8 cellular contexts compared by ENCODE assay signal in genomic region chr4:140372607-140373327, GRCh38. TPM values are rescaled to one million over a fixed set of nuclear protein-coding genes. Genes with fewer than 3 reads are reported as not detected.
DNase-seq lines count a peak whose midpoint lies in the region; ATAC-seq and TF ChIP-seq lines count a peak whose summit lies in the region.

No MANE protein-coding gene starts in this region.

- H3K36me3 ChIP-seq in GM23338 (ENCODE audit: insufficient read depth) (no peaks in the 10 kb centered on the region), WERI-Rb-1 (peaks cover 6% of the 10 kb centered on the region; the same call in 1 of the 2 replicates), endodermal cell (ENCODE audit: control insufficient read depth, insufficient read depth, low read length) (no peaks in the 10 kb centered on the region)

- H2AFZ ChIP-seq in GM23338 = peak overlapping the region; percentile 74

- H3K27me3 ChIP-seq in GM23338 (ENCODE audit: insufficient read depth) (no peaks in the 10 kb centered on the region), WERI-Rb-1 (ENCODE audit: insufficient read depth, low read depth, severe bottlenecking) (no peaks in the 10 kb centered on the region), endodermal cell (ENCODE audit: control insufficient read depth, insufficient read depth, low read length, poor library complexity, severe bottlenecking) (no peaks in the 10 kb centered on the region)

- H3K4me3 Mint-ChIP-seq in GM23338 (no peak overlapping the region), endodermal cell (no peak overlapping the region), natural killer cell (no peak overlapping the region)

- H3K9ac ChIP-seq in endodermal cell (ENCODE audit: extremely low read depth, low read length, poor library complexity, severe bottlenecking) = peak overlapping the region; percentile 66

- H3K27ac Mint-ChIP-seq in GM23338 (no peak overlapping the region), endodermal cell (no peak overlapping the region), natural killer cell (no peak overlapping the region)

- H3K79me2 ChIP-seq in GM23338 (replicated peaks; ENCODE audit: insufficient read depth) = peaks cover 37% of the 10 kb centered on the region

- H3K4me1 Mint-ChIP-seq in GM23338 = peaks cover 15% of the 10 kb centered on the region; the same call in 2 of the 3 replicates
- H3K4me1 Mint-ChIP-seq in endodermal cell = peaks cover 21% of the 10 kb centered on the region
- H3K4me1 Mint-ChIP-seq in natural killer cell = peaks cover 29 to 36% of the 10 kb centered on the region in 2 donors

- H3F3A ChIP-seq in GM23338 (replicated peaks; ENCODE audit: low read depth) = no peaks in the 10 kb centered on the region; the same call in 1 of the 2 replicates

- H3K27ac ChIP-seq in GM23338 (ENCODE audit: low read depth) (0 out of 2 replicates have a peak overlapping the region, but pooled peaks have one; percentile 4), WERI-Rb-1 (peak overlapping the region; percentile 84), endodermal cell (ENCODE audit: low read depth, low read length) (no peak overlapping the region)

- H3K9me2 ChIP-seq in GM23338 (ENCODE audit: insufficient read depth) = no peaks in the 10 kb centered on the region

- H3K4me3 ChIP-seq in GM23338 = peak overlapping the region; percentile 55
- peak overlapping the region; percentile 79 for H3K4me3 ChIP-seq in WERI-Rb-1 (ENCODE audit: low read depth, low read length)
- H3K4me3 ChIP-seq in endodermal cell (ENCODE audit: low read length) = peak overlapping the region; percentile 96

- peak overlapping the region; percentile 77 for H3K4me2 ChIP-seq in GM23338

- WGBS in endodermal cell (ENCODE audit: insufficient coverage in 1 of 2, insufficient read length in 1 of 2), 2 experiments = 7 to 11% methylated on average over 19 to 22 of the region's 22 CpGs

- H3K9me3 Mint-ChIP-seq in GM23338 (no peaks in the 10 kb centered on the region), endodermal cell (no peaks in the 10 kb centered on the region), natural killer cell (no peaks in the 10 kb centered on the region)

- TF ChIP-seq CTCF in GM23338 (conservative IDR thresholded peaks at IDR 0.05; ENCODE audit: low read depth in 2 of 2) = no peak
- no peak for TF ChIP-seq CTCF in WERI-Rb-1 (IDR thresholded peaks at IDR 0.05; ENCODE audit: low read depth, low read length)
- TF ChIP-seq CTCF in endodermal cell (conservative IDR thresholded peaks at IDR 0.05) = peak; percentile 55
- peak; percentile 22 for TF ChIP-seq CTCF in natural killer cell (IDR thresholded peaks at IDR 0.05)

- DNase-seq in NCI-H526 (lab: John Stamatoyannopoulos, UW) = peak; percentile 42 to 46
- no peak for DNase-seq in NCI-H526 treated with DMSO at 0.1 percent for 48 hours (lab: John Stamatoyannopoulos, UW)
- DNase-seq in GM23338 (ENCODE audit: low spot score) = peak; percentile 10
- peak; percentile 62 to 71 for DNase-seq in Kasumi-1 (lab: John Stamatoyannopoulos, UW)
- peak; percentile 34 for DNase-seq in WERI-Rb-1
- peak; percentile 49 for DNase-seq in endodermal cell
- peak; percentile 16 for DNase-seq in natural killer cell
- DNase-seq in NCI-H2107 (lab: John Stamatoyannopoulos, UW) = no peak

- H3K27me3 Mint-ChIP-seq in GM23338 (ENCODE audit: insufficient read depth, low read depth, poor library complexity) (no peaks in the 10 kb centered on the region), endodermal cell (ENCODE audit: insufficient read depth) (peaks cover 5% of the 10 kb centered on the region), natural killer cell (ENCODE audit: low read depth in 2 of 2) (no peaks in the 10 kb centered on the region)

- no peaks in the 10 kb centered on the region; the same call in 1 of the 2 replicates for H4K20me1 ChIP-seq in GM23338 (replicated peaks; ENCODE audit: insufficient read depth)

- intact Hi-C loops in natural killer cell (cut with micrococcal nuclease) = loop anchor here (1.0 to 5.0 kb wide), 4 partner anchors 152 to 1070 kb away; partner anchors contain the start of genes ELMOD2, MAML3, NAA15 and NDUFC1

- H3K9me3 ChIP-seq in WERI-Rb-1 (ENCODE audit: severe bottlenecking) (no peaks in the 10 kb centered on the region), endodermal cell (ENCODE audit: control insufficient read depth, low read length) (no peaks in the 10 kb centered on the region)

- H3K4me1 ChIP-seq in GM23338 (ENCODE audit: insufficient read depth) (peaks cover 6% of the 10 kb centered on the region; the same call in 1 of the 2 replicates), endodermal cell (ENCODE audit: control insufficient read depth, insufficient read depth, low read length) (peaks cover 8% of the 10 kb centered on the region)

- H3K36me3 Mint-ChIP-seq in GM23338 (ENCODE audit: low read depth) (no peaks in the 10 kb centered on the region), endodermal cell (ENCODE audit: low read depth) (no peaks in the 10 kb centered on the region), natural killer cell (no peaks in the 10 kb centered on the region)

- peak; percentile 4; the same call in 1 of the 3 replicates for ATAC-seq in GM23338
- peak; percentile 49 to 71 (median 52) for ATAC-seq in natural killer cell

TF ChIP-seq in GM23338, 12 proteins besides CTCF, POLR2A, EP300 and RAD21 (continues in another document):
- peak; percentile 72; the same call in 1 of the 2 replicates for TF ChIP-seq POLR2AphosphoS5 (IDR thresholded peaks at IDR 0.05; ENCODE audit: low read depth)
- TF ChIP-seq, protein P1, sequence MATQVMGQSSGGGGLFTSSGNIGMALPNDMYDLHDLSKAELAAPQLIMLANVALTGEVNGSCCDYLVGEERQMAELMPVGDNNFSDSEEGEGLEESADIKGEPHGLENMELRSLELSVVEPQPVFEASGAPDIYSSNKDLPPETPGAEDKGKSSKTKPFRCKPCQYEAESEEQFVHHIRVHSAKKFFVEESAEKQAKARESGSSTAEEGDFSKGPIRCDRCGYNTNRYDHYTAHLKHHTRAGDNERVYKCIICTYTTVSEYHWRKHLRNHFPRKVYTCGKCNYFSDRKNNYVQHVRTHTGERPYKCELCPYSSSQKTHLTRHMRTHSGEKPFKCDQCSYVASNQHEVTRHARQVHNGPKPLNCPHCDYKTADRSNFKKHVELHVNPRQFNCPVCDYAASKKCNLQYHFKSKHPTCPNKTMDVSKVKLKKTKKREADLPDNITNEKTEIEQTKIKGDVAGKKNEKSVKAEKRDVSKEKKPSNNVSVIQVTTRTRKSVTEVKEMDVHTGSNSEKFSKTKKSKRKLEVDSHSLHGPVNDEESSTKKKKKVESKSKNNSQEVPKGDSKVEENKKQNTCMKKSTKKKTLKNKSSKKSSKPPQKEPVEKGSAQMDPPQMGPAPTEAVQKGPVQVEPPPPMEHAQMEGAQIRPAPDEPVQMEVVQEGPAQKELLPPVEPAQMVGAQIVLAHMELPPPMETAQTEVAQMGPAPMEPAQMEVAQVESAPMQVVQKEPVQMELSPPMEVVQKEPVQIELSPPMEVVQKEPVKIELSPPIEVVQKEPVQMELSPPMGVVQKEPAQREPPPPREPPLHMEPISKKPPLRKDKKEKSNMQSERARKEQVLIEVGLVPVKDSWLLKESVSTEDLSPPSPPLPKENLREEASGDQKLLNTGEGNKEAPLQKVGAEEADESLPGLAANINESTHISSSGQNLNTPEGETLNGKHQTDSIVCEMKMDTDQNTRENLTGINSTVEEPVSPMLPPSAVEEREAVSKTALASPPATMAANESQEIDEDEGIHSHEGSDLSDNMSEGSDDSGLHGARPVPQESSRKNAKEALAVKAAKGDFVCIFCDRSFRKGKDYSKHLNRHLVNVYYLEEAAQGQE (IDR thresholded peaks at IDR 0.05; ENCODE audit: unreplicated experiment) = no peak
- 0 out of 2 replicates have a peak, but pooled peaks have one; percentile 30 for TF ChIP-seq ETS1 (IDR thresholded peaks at IDR 0.05)
- no peak for TF ChIP-seq EZH2 (IDR thresholded peaks at IDR 0.05; ENCODE audit: low read depth, unreplicated experiment)
- TF ChIP-seq NANOG (IDR thresholded peaks at IDR 0.05; ENCODE audit: borderline replicate concordance) = no peak
- no peak for TF ChIP-seq ZNF114 (CRISPR knock-in tag; IDR thresholded peaks at IDR 0.05)
- TF ChIP-seq EZH2phosphoT487 (IDR thresholded peaks at IDR 0.05; ENCODE audit: unreplicated experiment) = no peak
- no peak for TF ChIP-seq JUNB (IDR thresholded peaks at IDR 0.05; ENCODE audit: unreplicated experiment)

RNA-seq across cellular contexts. Expression of gene SCOC, which starts 0.7 kb away (rescaled TPM):
- 47.2 and 57.3 TPM in 2 replicates for total RNA-seq in GM23338 (2014; rRNA removed; shearing (Covaris generic))
- polyA plus RNA-seq in GM23338 (2016; fragmentation: Nextera tagmentation; extraction: Ambion mirVana) = 52.8 and 59.5 TPM in 2 replicates
- total RNA-seq in endodermal cell = 10 to 100 TPM; 60.8 to 79.9 TPM
- 98.4 TPM for polyA plus RNA-seq in endodermal cell (2013, experiment 1 of 2)
- 103 TPM for polyA plus RNA-seq in endodermal cell (2013, experiment 2 of 2)
- total RNA-seq in natural killer cell = 10 to 100 TPM in 1 of 3 donors, 1 to 10 TPM in 2; 8.6 to 10.3 (median 9.4) TPM

RNA-seq across cellular contexts. Expression of gene CLGN, which starts 54.7 kb away (rescaled TPM):
- total RNA-seq in GM23338 (2014; rRNA removed; shearing (Covaris generic)) = 2.5 and 4.0 TPM in 2 replicates
- polyA plus RNA-seq in GM23338 (2016; fragmentation: Nextera tagmentation; extraction: Ambion mirVana) = 3.8 and 5.2 TPM in 2 replicates
- total RNA-seq in endodermal cell (1 to 10 TPM; 3.8 to 4.6 TPM), natural killer cell (not detected)
- polyA plus RNA-seq in endodermal cell (2013, experiment 1 of 2) = 19.0 TPM
- 16.8 TPM for polyA plus RNA-seq in endodermal cell (2013, experiment 2 of 2)

Comparison
In these comparisons a context has a peak if more than half of its experiments do, and no peak if none do; other contexts are left out.
1. DNase-seq: peak in NCI-H526 (2 of 2), GM23338 (single experiment), Kasumi-1 (2 of 2), WERI-Rb-1 (single experiment), endodermal cell (single experiment) and natural killer cell (single experiment); none in NCI-H526 treated with DMSO at 0.1 percent for 48 hours (single experiment) and NCI-H2107 (single experiment).
2. CTCF ChIP-seq: peak in endodermal cell (single experiment) and natural killer cell (single experiment); none in GM23338 (0 of 2) and WERI-Rb-1 (single experiment).
3. Peak in every context shown above with its lines, with median percentiles within 50 percentile points of each other: H3K4me3 ChIP-seq.